In the genomic region with DNA sequence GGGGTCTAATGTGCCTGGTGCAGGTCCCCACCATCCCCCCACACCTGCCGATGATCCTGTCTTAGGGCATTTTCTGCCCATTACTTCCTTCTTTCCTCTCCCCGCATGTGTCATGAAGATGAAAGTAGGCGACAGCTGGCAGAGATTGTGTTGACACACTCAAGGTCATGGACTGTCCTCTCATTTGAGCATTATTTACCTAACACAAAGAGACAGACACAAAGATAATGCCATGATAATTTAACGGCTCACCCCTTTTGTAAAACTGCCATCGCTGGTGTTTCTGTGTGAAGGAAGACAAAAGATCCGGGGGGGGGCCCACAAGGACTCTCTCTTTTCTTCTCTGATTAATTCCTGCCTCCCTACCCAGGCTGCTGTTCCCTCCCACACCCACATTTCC, we compare ENCODE assay signal across 24 cellular contexts.
A peak's percentile ranks its signal among the peaks of the same experiment; 100 is the strongest.
DNase-seq lines count a peak whose midpoint lies in the region; ATAC-seq and TF ChIP-seq lines count a peak whose summit lies in the region.
"Had no signal": no experiment of that assay in that cellular context is flagged by ENCODE, and none has a peak within 500 bp of the region (broad histone marks: within the 10 kb centered on the region; RNA-seq: fewer than 3 reads in every experiment).

No MANE protein-coding gene starts in this region.

- peaks cover 11% of the 10 kb centered on the region for H3K4me1 Mint-ChIP-seq in mesothelial cell of epicardium

- H3K36me3 Mint-ChIP-seq in mesothelial cell of epicardium, result no peaks in the 10 kb centered on the region
- H3K36me3 Mint-ChIP-seq: activated naive CD8-positive, alpha-beta T cell treated with anti-CD3 and anti-CD28 coated beads for 36 hours; natural killer cell treated with Interleukin-12 subunit alpha and Interleukin-12 subunit beta and Interleukin-15 and Interleukin-18, amount 100 ng/mL, for 72 hours; T-cell had no signal

- H3K27ac ChIP-seq in WERI-Rb-1 (0 out of 2 replicates have a peak overlapping the region, but pooled peaks have one; percentile 15), upper lobe of right lung (no peak overlapping the region)
- H3K27ac ChIP-seq: pancreas, tibial artery had no signal

- no peaks in the 10 kb centered on the region for H3K4me1 ChIP-seq in upper lobe of right lung
- H3K4me1 ChIP-seq: pancreas, tibial artery had no signal

- no peak for ATAC-seq in upper lobe of right lung
- ATAC-seq: GM23338; left cardiac atrium; sciatic nerve; stimulated activated naive CD8-positive, alpha-beta T cell treated with anti-CD3 and anti-CD28 coated beads, Interleukin-15, amount 100 ng/mL, for 72 hours; T-cell had no signal

- H3K27me3 Mint-ChIP-seq in mesothelial cell of epicardium (ENCODE audit: low read depth), result peaks cover 88% of the 10 kb centered on the region
- H3K27me3 Mint-ChIP-seq: stimulated activated naive CD8-positive, alpha-beta T cell treated with anti-CD3 and anti-CD28 coated beads, Interleukin-15, amount 100 ng/mL, for 72 hours had no signal

- no peaks in the 10 kb centered on the region for H3K27me3 ChIP-seq in WERI-Rb-1 (ENCODE audit: insufficient read depth, low read depth, severe bottlenecking)
- peaks cover 41% of the 10 kb centered on the region for H3K27me3 ChIP-seq in upper lobe of right lung

- H3K27ac Mint-ChIP-seq in mesothelial cell of epicardium, result no peak overlapping the region
- H3K27ac Mint-ChIP-seq: activated naive CD8-positive, alpha-beta T cell treated with anti-CD3 and anti-CD28 coated beads for 36 hours; CD8-positive, alpha-beta memory T cell; GM23338; natural killer cell treated with Interleukin-12 subunit alpha and Interleukin-12 subunit beta and Interleukin-15 and Interleukin-18, amount 100 ng/mL, for 72 hours; T-cell had no signal

- H3K9me3 Mint-ChIP-seq in mesothelial cell of epicardium, result no peaks in the 10 kb centered on the region
- H3K9me3 Mint-ChIP-seq: activated naive CD8-positive, alpha-beta T cell treated with anti-CD3 and anti-CD28 coated beads for 36 hours; CD8-positive, alpha-beta memory T cell; central memory CD8-positive, alpha-beta T cell; GM23338; natural killer cell treated with Interleukin-12 subunit alpha and Interleukin-12 subunit beta and Interleukin-15 and Interleukin-18, amount 100 ng/mL, for 72 hours; stimulated activated naive CD8-positive, alpha-beta T cell treated with anti-CD3 and anti-CD28 coated beads, Interleukin-15, amount 100 ng/mL, for 72 hours; T-cell had no signal

- no peak for TF ChIP-seq CTCF in WERI-Rb-1 (IDR thresholded peaks at IDR 0.05; ENCODE audit: low read depth, low read length)
- TF ChIP-seq CTCF in upper lobe of right lung (IDR thresholded peaks at IDR 0.05), result no peak
- no peak for TF ChIP-seq CTCF in mesothelial cell of epicardium (IDR thresholded peaks at IDR 0.05; ENCODE audit: unreplicated experiment)

- no peak overlapping the region for H3K4me3 Mint-ChIP-seq in mesothelial cell of epicardium
- H3K4me3 Mint-ChIP-seq: activated naive CD8-positive, alpha-beta T cell treated with anti-CD3 and anti-CD28 coated beads for 36 hours; CD8-positive, alpha-beta memory T cell; central memory CD8-positive, alpha-beta T cell; GM23338; natural killer cell treated with Interleukin-12 subunit alpha and Interleukin-12 subunit beta and Interleukin-15 and Interleukin-18, amount 100 ng/mL, for 72 hours; T-cell had no signal

- no peak overlapping the region for H3K4me3 ChIP-seq in WERI-Rb-1 (ENCODE audit: low read depth, low read length)
- H3K4me3 ChIP-seq in upper lobe of right lung, result no peak overlapping the region
- H3K4me3 ChIP-seq: GM23338, MG63, pancreas, tibial artery had no signal

- H3K36me3 ChIP-seq in WERI-Rb-1 (no peaks in the 10 kb centered on the region), upper lobe of right lung (no peaks in the 10 kb centered on the region)
- H3K36me3 ChIP-seq: MG63, pancreas, tibial artery had no signal

- intact Hi-C loops in upper lobe of right lung (cut with DNase I), result no loop called here

- DNase-seq in NCI-H2081 (lab: John Stamatoyannopoulos, UW) (peak; percentile 18 to 27), NCI-H2081 treated with DMSO at 0.1 percent for 48 hours (lab: John Stamatoyannopoulos, UW) (no peak), NCI-H345 (lab: John Stamatoyannopoulos, UW) (peak; percentile 95), WERI-Rb-1 (peak; percentile 52), upper lobe of right lung (peak; percentile 1), nucleus accumbens (lab: John Stamatoyannopoulos, UW) (no peak), iPS-NIHi7 (ENCODE audit: extremely low spot score) (no peak), mesothelial cell of epicardium (ENCODE audit: low spot score in 2 of 2, unreplicated experiment in 2 of 2) (no peak)
- DNase-seq: activated naive CD8-positive, alpha-beta T cell treated with anti-CD3 and anti-CD28 coated beads for 36 hours; CD8-positive, alpha-beta memory T cell; left cardiac atrium; MG63; midbrain; NCI-H1436; NCI-H524 treated with DMSO at 0.1 percent for 48 hours; pancreas; SIG-M5; stimulated activated naive CD8-positive, alpha-beta T cell treated with anti-CD3 and anti-CD28 coated beads, Interleukin-15, amount 100 ng/mL, for 72 hours; T-cell; tibial artery had no signal

- H3K9me3 ChIP-seq in WERI-Rb-1 (ENCODE audit: severe bottlenecking), result no peaks in the 10 kb centered on the region
- no peaks in the 10 kb centered on the region for H3K9me3 ChIP-seq in upper lobe of right lung
- H3K9me3 ChIP-seq: MG63, pancreas, tibial artery had no signal

Comparison
In these comparisons a context has a peak if more than half of its experiments do, and no peak if none do; other contexts are left out.
1. DNase-seq: peak in NCI-H2081 (2 of 2), NCI-H345 (single experiment), WERI-Rb-1 (single experiment) and upper lobe of right lung (single experiment); none in NCI-H2081 treated with DMSO at 0.1 percent for 48 hours (single experiment), nucleus accumbens (0 of 56), iPS-NIHi7 (single experiment) and mesothelial cell of epicardium (0 of 2).